In the genomic region with DNA sequence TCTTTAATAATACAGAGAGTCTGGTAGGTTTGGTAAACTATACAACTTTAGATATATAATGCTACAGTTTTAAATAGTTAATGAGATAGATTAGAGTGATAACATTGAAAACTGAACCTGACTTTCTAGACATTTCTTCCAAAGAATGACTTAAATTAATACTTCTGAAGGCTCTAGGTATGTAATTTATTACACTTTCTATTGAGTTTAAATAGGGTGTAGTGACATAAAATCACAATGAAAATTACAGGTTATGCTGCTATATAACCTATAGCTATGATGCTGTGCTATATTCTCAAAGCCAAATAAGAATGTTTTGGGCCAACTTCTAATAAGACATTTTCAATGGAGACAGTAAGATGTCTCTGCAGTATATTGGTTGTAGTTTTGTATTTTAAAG, we compare ENCODE assay signal across 17 cellular contexts. TPM values are rescaled to one million over a fixed set of nuclear protein-coding genes. Genes with fewer than 3 reads are reported as not detected.
DNase-seq lines count a peak whose midpoint lies in the region; ATAC-seq and TF ChIP-seq lines count a peak whose summit lies in the region.
"Had no signal": no experiment of that assay in that cellular context is flagged by ENCODE, and none has a peak within 500 bp of the region (broad histone marks: within the 10 kb centered on the region; RNA-seq: fewer than 3 reads in every experiment).

No MANE protein-coding gene starts in this region.

- no peak for ATAC-seq in right cardiac atrium
- no peak for ATAC-seq in psoas muscle
- ATAC-seq in stimulated activated memory B cell treated with anti-CD40 and anti-IgM and Interleukin-4, amounts not matched to agents 10 μg/mL and 1 μg/mL and 100 μg/mL, for 72 hours: no peak
- ATAC-seq in natural killer cell treated with Interleukin-12 subunit alpha and Interleukin-12 subunit beta and Interleukin-15 and Interleukin-18, amount 100 ng/mL, for 72 hours: no peak
- ATAC-seq: CD8-positive, alpha-beta T cell; GM12878; HCT116 had no signal

- H3K9me3 ChIP-seq in left ventricle myocardium inferior (replicated peaks) (no peaks in the 10 kb centered on the region), right cardiac atrium (ENCODE audit: control insufficient read depth, low read length) (no peaks in the 10 kb centered on the region), psoas muscle (no peaks in the 10 kb centered on the region)

- H3K36me3 ChIP-seq in left ventricle myocardium inferior (no peaks in the 10 kb centered on the region), psoas muscle (ENCODE audit: insufficient read depth in 1 of 2, low read depth in 1 of 2) (no peaks in the 10 kb centered on the region)

- no peak overlapping the region for H3K4me3 Mint-ChIP-seq in stimulated activated memory B cell treated with anti-CD40 and anti-IgM and Interleukin-4, amounts not matched to agents 10 μg/mL and 1 μg/mL and 100 μg/mL, for 72 hours
- no peak overlapping the region for H3K4me3 Mint-ChIP-seq in natural killer cell treated with Interleukin-12 subunit alpha and Interleukin-12 subunit beta and Interleukin-15 and Interleukin-18, amount 100 ng/mL, for 72 hours
- H3K4me3 Mint-ChIP-seq: CD8-positive, alpha-beta T cell had no signal

- peaks cover 3% of the 10 kb centered on the region for H3K9me3 Mint-ChIP-seq in stimulated activated memory B cell treated with anti-CD40 and anti-IgM and Interleukin-4, amounts not matched to agents 10 μg/mL and 1 μg/mL and 100 μg/mL, for 72 hours
- H3K9me3 Mint-ChIP-seq in natural killer cell treated with Interleukin-12 subunit alpha and Interleukin-12 subunit beta and Interleukin-15 and Interleukin-18, amount 100 ng/mL, for 72 hours: no peaks in the 10 kb centered on the region
- H3K9me3 Mint-ChIP-seq: CD8-positive, alpha-beta T cell had no signal

- peak overlapping the region; percentile 100 for H3K27ac ChIP-seq in left ventricle myocardium inferior (replicated peaks)
- H3K27ac ChIP-seq in right cardiac atrium (ENCODE audit: low read length): no peak overlapping the region
- no peak overlapping the region for H3K27ac ChIP-seq in psoas muscle

- peaks cover 49% of the 10 kb centered on the region for H3K4me1 Mint-ChIP-seq in stimulated activated memory B cell treated with anti-CD40 and anti-IgM and Interleukin-4, amounts not matched to agents 10 μg/mL and 1 μg/mL and 100 μg/mL, for 72 hours
- H3K4me1 Mint-ChIP-seq in natural killer cell treated with Interleukin-12 subunit alpha and Interleukin-12 subunit beta and Interleukin-15 and Interleukin-18, amount 100 ng/mL, for 72 hours (ENCODE audit: low read depth in 2 of 2): peaks cover 33% of the 10 kb centered on the region in 2 donors

- TF ChIP-seq CTCF in left ventricle myocardium inferior (IDR thresholded peaks at IDR 0.05; ENCODE audit: borderline replicate concordance) (no peak), psoas muscle (IDR thresholded peaks at IDR 0.05) (no peak)

- H3K27me3 ChIP-seq in left ventricle myocardium inferior (ENCODE audit: low read depth) (no peaks in the 10 kb centered on the region), right cardiac atrium (ENCODE audit: control insufficient read depth, insufficient read depth) (no peaks in the 10 kb centered on the region), psoas muscle (ENCODE audit: insufficient read depth in 3 of 3, low read length in 2 of 3) (no peaks in the 10 kb centered on the region)
- H3K27me3 ChIP-seq: BLaER1 treated with 17β-estradiol and CSF1 and Interleukin-3, amounts not matched to agents 10 nM and 100 nM had no signal

- no peak overlapping the region for H3K4me3 ChIP-seq in left ventricle myocardium inferior
- H3K4me3 ChIP-seq in right cardiac atrium (ENCODE audit: low read length): no peak overlapping the region
- H3K4me3 ChIP-seq in psoas muscle: peak overlapping the region; percentile 19
- H3K4me3 ChIP-seq: GM12878 had no signal

- H3K27me3 Mint-ChIP-seq in stimulated activated memory B cell treated with anti-CD40 and anti-IgM and Interleukin-4, amounts not matched to agents 10 μg/mL and 1 μg/mL and 100 μg/mL, for 72 hours: no peaks in the 10 kb centered on the region
- H3K27me3 Mint-ChIP-seq in natural killer cell treated with Interleukin-12 subunit alpha and Interleukin-12 subunit beta and Interleukin-15 and Interleukin-18, amount 100 ng/mL, for 72 hours: no peaks in the 10 kb centered on the region

- peaks cover 5% of the 10 kb centered on the region for H3K36me3 Mint-ChIP-seq in stimulated activated memory B cell treated with anti-CD40 and anti-IgM and Interleukin-4, amounts not matched to agents 10 μg/mL and 1 μg/mL and 100 μg/mL, for 72 hours
- H3K36me3 Mint-ChIP-seq in natural killer cell treated with Interleukin-12 subunit alpha and Interleukin-12 subunit beta and Interleukin-15 and Interleukin-18, amount 100 ng/mL, for 72 hours: no peaks in the 10 kb centered on the region
- H3K36me3 Mint-ChIP-seq: CD8-positive, alpha-beta T cell had no signal

- DNase-seq in left ventricle myocardium inferior (no peak), right cardiac atrium (no peak), NCI-H69 (lab: John Stamatoyannopoulos, UW) (peak; percentile 52), psoas muscle (no peak), NCI-H526 (lab: John Stamatoyannopoulos, UW) (no peak)
- DNase-seq in natural killer cell treated with Interleukin-12 subunit alpha and Interleukin-12 subunit beta and Interleukin-15 and Interleukin-18, amount 100 ng/mL, for 72 hours (ENCODE audit: low spot score): no peak
- DNase-seq: 8988T; Calu3; CD8-positive, alpha-beta T cell; DND-41; EL; GOT3; H7 had no signal

- peaks cover 100% of the 10 kb centered on the region for H3K4me1 ChIP-seq in left ventricle myocardium inferior
- H3K4me1 ChIP-seq in right cardiac atrium (ENCODE audit: control insufficient read depth, insufficient read depth, low read length): peaks cover 14% of the 10 kb centered on the region
- H3K4me1 ChIP-seq in psoas muscle: peaks cover 87% of the 10 kb centered on the region

- no peak overlapping the region for H3K27ac Mint-ChIP-seq in stimulated activated memory B cell treated with anti-CD40 and anti-IgM and Interleukin-4, amounts not matched to agents 10 μg/mL and 1 μg/mL and 100 μg/mL, for 72 hours
- no peak overlapping the region for H3K27ac Mint-ChIP-seq in natural killer cell treated with Interleukin-12 subunit alpha and Interleukin-12 subunit beta and Interleukin-15 and Interleukin-18, amount 100 ng/mL, for 72 hours
- H3K27ac Mint-ChIP-seq: CD8-positive, alpha-beta T cell had no signal

- intact Hi-C loops in left ventricle myocardium inferior (cut with micrococcal nuclease) (no loop called here), right cardiac atrium (cut with DNase I) (no loop called here), psoas muscle (cut with DNase I) (no loop called here)

RNA-seq across cellular contexts. Expression of a gene that starts 7.7 kb away (rescaled TPM):
- total RNA-seq in left ventricle myocardium inferior (247 TPM), right cardiac atrium (100 to 1,000 TPM; 207 to 272 (median 234) TPM), psoas muscle (100 to 1,000 TPM; 119 to 155 (median 134) TPM)
- polyA plus RNA-seq in right cardiac atrium (32.0 TPM), psoas muscle (10 to 100 TPM in 2 of 3 donors, 1 to 10 TPM in 1; 7.8 to 64.2 (median 25.5) TPM)
- 10 to 100 TPM; 39.1 to 60.3 TPM for total RNA-seq in natural killer cell treated with Interleukin-12 subunit alpha and Interleukin-12 subunit beta and Interleukin-15 and Interleukin-18, amount 100 ng/mL, for 72 hours
